ENCODE assay signal across 8 cellular contexts in genomic region chr7:43905954-43906326, GRCh38. TPM values are rescaled to one million over a fixed set of nuclear protein-coding genes. Genes with fewer than 3 reads are reported as not detected.
DNase-seq lines count a peak whose midpoint lies in the region; ATAC-seq and TF ChIP-seq lines count a peak whose summit lies in the region.

No MANE protein-coding gene starts in this region.

- H3K36me3 ChIP-seq in naive thymus-derived CD4-positive, alpha-beta T cell (ENCODE audit: control insufficient read depth in 2 of 3, insufficient read depth in 3 of 3, low read length in 3 of 3): no peaks in the 10 kb centered on the region
- no peaks in the 10 kb centered on the region for H3K36me3 ChIP-seq in vagina

- no peaks in the 10 kb centered on the region for H3K27me3 ChIP-seq in naive thymus-derived CD4-positive, alpha-beta T cell (ENCODE audit: control insufficient read depth in 2 of 2, insufficient read depth in 2 of 2, low read length in 2 of 2)
- no peaks in the 10 kb centered on the region for H3K27me3 ChIP-seq in vagina

- CTCF ChIA-PET in naive thymus-derived CD4-positive, alpha-beta T cell (lab: Charles Lee): no interaction called here

- TF ChIP-seq POLR2A in vagina (IDR thresholded peaks at IDR 0.05): no peak

- intact Hi-C loops in Right ventricle myocardium inferior (cut with DNase I): no loop called here
- intact Hi-C loops in cardiac septum (cut with DNase I): loop anchor here (5.0 kb wide), 1 partner anchor 34 kb away; no protein-coding TSS in a partner anchor
- intact Hi-C loops in activated T-helper 1 cell treated with anti-CD3 and anti-CD28 coated beads, Interleukin-12 subunit alpha, Interleukin-12 subunit beta, Interleukin-2, Interleukin-4 antibody, amounts not matched to agents 30 ng/mL and 10 ng/mL and 1 ng/mL, durations not matched to agents 14 hours and 24 hours and 36 hours (cut with micrococcal nuclease): loop anchor here (1.0 to 10.0 kb wide), 3 partner anchors 20 to 589 kb away; partner anchors contain the start of genes MRPS24, NUDCD3 and UBE2D4
- intact Hi-C loops in naive thymus-derived CD4-positive, alpha-beta T cell (cut with micrococcal nuclease): loop anchor here (1.0 kb wide), 2 partner anchors 20 to 37 kb away; partner anchors contain the start of genes MRPS24 (in 2 of the 2) and UBE2D4 (in 2 of the 2)
- intact Hi-C loops in vagina (cut with DNase I): no loop called here

- H3K27ac ChIP-seq in naive thymus-derived CD4-positive, alpha-beta T cell (ENCODE audit: low read depth, low read length): peak overlapping the region; percentile 78
- H3K27ac ChIP-seq in vagina: peak overlapping the region; percentile 90

- H3K4me3 Mint-ChIP-seq in activated T-helper 1 cell treated with anti-CD3 and anti-CD28 coated beads, Interleukin-12 subunit alpha, Interleukin-12 subunit beta, Interleukin-2, Interleukin-4 antibody, amounts not matched to agents 30 ng/mL and 10 ng/mL and 1 ng/mL, durations not matched to agents 14 hours and 24 hours and 36 hours: peak overlapping the region; percentile 95
- H3K4me3 Mint-ChIP-seq in naive thymus-derived CD4-positive, alpha-beta T cell: peak overlapping the region; percentile 91 to 97 (median 95)

- no peaks in the 10 kb centered on the region for H3K9me3 Mint-ChIP-seq in activated T-helper 1 cell treated with anti-CD3 and anti-CD28 coated beads, Interleukin-12 subunit alpha, Interleukin-12 subunit beta, Interleukin-2, Interleukin-4 antibody, amounts not matched to agents 30 ng/mL and 10 ng/mL and 1 ng/mL, durations not matched to agents 14 hours and 24 hours and 36 hours
- H3K9me3 Mint-ChIP-seq in naive thymus-derived CD4-positive, alpha-beta T cell: no peaks in the 10 kb centered on the region

- TF ChIP-seq CTCF in fibroblast of mammary gland (conservative IDR thresholded peaks at IDR 0.05; ENCODE audit: control insufficient read depth, insufficient read depth, low read depth, low read length) (no peak), vagina (IDR thresholded peaks at IDR 0.05) (no peak)

- H3K27me3 Mint-ChIP-seq in activated T-helper 1 cell treated with anti-CD3 and anti-CD28 coated beads, Interleukin-12 subunit alpha, Interleukin-12 subunit beta, Interleukin-2, Interleukin-4 antibody, amounts not matched to agents 30 ng/mL and 10 ng/mL and 1 ng/mL, durations not matched to agents 14 hours and 24 hours and 36 hours (ENCODE audit: insufficient read depth): peaks cover 2% of the 10 kb centered on the region
- H3K27me3 Mint-ChIP-seq in naive thymus-derived CD4-positive, alpha-beta T cell: no peaks in the 10 kb centered on the region

- peaks cover 3% of the 10 kb centered on the region for H3K36me3 Mint-ChIP-seq in activated T-helper 1 cell treated with anti-CD3 and anti-CD28 coated beads, Interleukin-12 subunit alpha, Interleukin-12 subunit beta, Interleukin-2, Interleukin-4 antibody, amounts not matched to agents 30 ng/mL and 10 ng/mL and 1 ng/mL, durations not matched to agents 14 hours and 24 hours and 36 hours (ENCODE audit: low read depth)
- H3K36me3 Mint-ChIP-seq in naive thymus-derived CD4-positive, alpha-beta T cell: peaks cover 0 to 6% (median 3%) of the 10 kb centered on the region in 5 donors

- no peaks in the 10 kb centered on the region for H3K9me3 ChIP-seq in naive thymus-derived CD4-positive, alpha-beta T cell (ENCODE audit: control insufficient read depth in 2 of 3, low read length in 3 of 3)
- H3K9me3 ChIP-seq in vagina: no peaks in the 10 kb centered on the region

- ATAC-seq in Right ventricle myocardium inferior: peak; percentile 25
- peak; percentile 39 for ATAC-seq in HG02840 (IDR thresholded peaks at IDR 0.05; ENCODE audit: low FRiP score, unreplicated experiment)
- peak; percentile 52 for ATAC-seq in naive thymus-derived CD4-positive, alpha-beta T cell

- H3K27ac Mint-ChIP-seq in activated T-helper 1 cell treated with anti-CD3 and anti-CD28 coated beads, Interleukin-12 subunit alpha, Interleukin-12 subunit beta, Interleukin-2, Interleukin-4 antibody, amounts not matched to agents 30 ng/mL and 10 ng/mL and 1 ng/mL, durations not matched to agents 14 hours and 24 hours and 36 hours: peak overlapping the region; percentile 97
- peak overlapping the region; percentile 92 to 97 (median 96) for H3K27ac Mint-ChIP-seq in naive thymus-derived CD4-positive, alpha-beta T cell

- H3K4me3 ChIP-seq in fibroblast of mammary gland (ENCODE audit: control insufficient read depth, low read depth, low read length): peak overlapping the region; percentile 76
- H3K4me3 ChIP-seq in naive thymus-derived CD4-positive, alpha-beta T cell (ENCODE audit: low read length): peak overlapping the region; percentile 74
- H3K4me3 ChIP-seq in vagina: peak overlapping the region; percentile 71 to 72

- peaks cover 18 to 22% of the 10 kb centered on the region in 2 donors for H3K4me1 ChIP-seq in naive thymus-derived CD4-positive, alpha-beta T cell (ENCODE audit: control insufficient read depth in 2 of 2, insufficient read depth in 2 of 2, low read length in 2 of 2)
- peaks cover 54% of the 10 kb centered on the region for H3K4me1 ChIP-seq in vagina

- H3K4me1 Mint-ChIP-seq in activated T-helper 1 cell treated with anti-CD3 and anti-CD28 coated beads, Interleukin-12 subunit alpha, Interleukin-12 subunit beta, Interleukin-2, Interleukin-4 antibody, amounts not matched to agents 30 ng/mL and 10 ng/mL and 1 ng/mL, durations not matched to agents 14 hours and 24 hours and 36 hours (ENCODE audit: low read depth): peaks cover 30% of the 10 kb centered on the region
- H3K4me1 Mint-ChIP-seq in naive thymus-derived CD4-positive, alpha-beta T cell: peaks cover 21 to 58% (median 42%) of the 10 kb centered on the region in 7 donors

- DNase-seq in Right ventricle myocardium inferior (ENCODE audit: missing footprints): no peak
- DNase-seq in cardiac septum (ENCODE audit: low spot score): no peak
- peak; percentile 19 to 72 for DNase-seq in NCI-H526 (lab: John Stamatoyannopoulos, UW)
- DNase-seq in activated T-helper 1 cell treated with anti-CD3 and anti-CD28 coated beads, Interleukin-12 subunit alpha, Interleukin-12 subunit beta, Interleukin-2, Interleukin-4 antibody, amounts not matched to agents 30 ng/mL and 10 ng/mL and 1 ng/mL, durations not matched to agents 14 hours and 24 hours and 36 hours (ENCODE audit: low spot score): peak; percentile 3
- DNase-seq in fibroblast of mammary gland (ENCODE audit: low read depth): peak; percentile 33
- DNase-seq in naive thymus-derived CD4-positive, alpha-beta T cell: peak; percentile 5 to 44 (median 27)
- DNase-seq in vagina (ENCODE audit: extremely low spot score in 2 of 2): no peak

- POLR2A ChIA-PET in naive thymus-derived CD4-positive, alpha-beta T cell (lab: Charles Lee): interaction anchor here (0.6 kb wide), 1 partner anchor 39 kb away, joined by 4 read pairs; no protein-coding TSS in a partner anchor

RNA-seq across cellular contexts. Expression of gene URGCP, which starts 0.5 kb away (rescaled TPM):
- total RNA-seq in Right ventricle myocardium inferior: 44.4 TPM
- total RNA-seq in cardiac septum: 40.0 TPM
- 32.2 and 34.4 TPM in 2 replicates for total RNA-seq in activated T-helper 1 cell treated with anti-CD3 and anti-CD28 coated beads, Interleukin-12 subunit alpha, Interleukin-12 subunit beta, Interleukin-2, Interleukin-4 antibody, amounts not matched to agents 30 ng/mL and 10 ng/mL and 1 ng/mL, durations not matched to agents 14 hours and 24 hours and 36 hours
- total RNA-seq in naive thymus-derived CD4-positive, alpha-beta T cell: 10 to 100 TPM; 20.0 to 33.7 (median 26.8) TPM
- polyA plus RNA-seq in naive thymus-derived CD4-positive, alpha-beta T cell: 10 to 100 TPM; 22.0 to 40.6 TPM
- 21.1 TPM for total RNA-seq in vagina

RNA-seq across cellular contexts. Expression of gene UBE2D4, which starts 20.3 kb away (rescaled TPM):
- total RNA-seq in Right ventricle myocardium inferior (51.2 TPM), cardiac septum (34.9 TPM), vagina (25.5 TPM)
- total RNA-seq in activated T-helper 1 cell treated with anti-CD3 and anti-CD28 coated beads, Interleukin-12 subunit alpha, Interleukin-12 subunit beta, Interleukin-2, Interleukin-4 antibody, amounts not matched to agents 30 ng/mL and 10 ng/mL and 1 ng/mL, durations not matched to agents 14 hours and 24 hours and 36 hours: 15.3 and 17.7 TPM in 2 replicates
- 10 to 100 TPM in 2 of 5 experiments, 1 to 10 TPM in 3; 6.3 to 13.9 (median 9.6) TPM for total RNA-seq in naive thymus-derived CD4-positive, alpha-beta T cell
- polyA plus RNA-seq in naive thymus-derived CD4-positive, alpha-beta T cell: 10 to 100 TPM; 13.4 to 15.9 TPM

RNA-seq across cellular contexts. Expression of gene MRPS24, which starts 36.6 kb away (rescaled TPM):
- total RNA-seq in Right ventricle myocardium inferior (193 TPM), cardiac septum (101 TPM), vagina (68.8 TPM)
- 118 and 125 TPM in 2 replicates for total RNA-seq in activated T-helper 1 cell treated with anti-CD3 and anti-CD28 coated beads, Interleukin-12 subunit alpha, Interleukin-12 subunit beta, Interleukin-2, Interleukin-4 antibody, amounts not matched to agents 30 ng/mL and 10 ng/mL and 1 ng/mL, durations not matched to agents 14 hours and 24 hours and 36 hours
- 10 to 100 TPM; 44.2 to 76.6 (median 62.3) TPM for total RNA-seq in naive thymus-derived CD4-positive, alpha-beta T cell
- polyA plus RNA-seq in naive thymus-derived CD4-positive, alpha-beta T cell: 100 to 1,000 TPM; 169 to 187 TPM

Comparison
In these comparisons a context has a peak if more than half of its experiments do, and no peak if none do; other contexts are left out.
1. intact Hi-C loops: an anchor here in cardiac septum (5.0 kb wide), activated T-helper 1 cell treated with anti-CD3 and anti-CD28 coated beads, Interleukin-12 subunit alpha, Interleukin-12 subunit beta, Interleukin-2, Interleukin-4 antibody, amounts not matched to agents 30 ng/mL and 10 ng/mL and 1 ng/mL, durations not matched to agents 14 hours and 24 hours and 36 hours (1.0 to 10.0 kb wide) and naive thymus-derived CD4-positive, alpha-beta T cell (1.0 kb wide); none called in Right ventricle myocardium inferior and vagina.
2. DNase-seq: peak in NCI-H526 (2 of 2), activated T-helper 1 cell treated with anti-CD3 and anti-CD28 coated beads, Interleukin-12 subunit alpha, Interleukin-12 subunit beta, Interleukin-2, Interleukin-4 antibody, amounts not matched to agents 30 ng/mL and 10 ng/mL and 1 ng/mL, durations not matched to agents 14 hours and 24 hours and 36 hours (single experiment), fibroblast of mammary gland (single experiment) and naive thymus-derived CD4-positive, alpha-beta T cell (9 of 9); none in Right ventricle myocardium inferior (single experiment), cardiac septum (single experiment) and vagina (0 of 2).
3. Peak in every context shown above with its lines, with median percentiles within 50 percentile points of each other: ATAC-seq and H3K4me3 ChIP-seq.